In genomic region chr14:94080606-94081385, GRCh38 we compare ENCODE assay signal across 1 cellular context.
TF ChIP-seq lines count a peak whose summit lies in the region.

A gene with protein sequence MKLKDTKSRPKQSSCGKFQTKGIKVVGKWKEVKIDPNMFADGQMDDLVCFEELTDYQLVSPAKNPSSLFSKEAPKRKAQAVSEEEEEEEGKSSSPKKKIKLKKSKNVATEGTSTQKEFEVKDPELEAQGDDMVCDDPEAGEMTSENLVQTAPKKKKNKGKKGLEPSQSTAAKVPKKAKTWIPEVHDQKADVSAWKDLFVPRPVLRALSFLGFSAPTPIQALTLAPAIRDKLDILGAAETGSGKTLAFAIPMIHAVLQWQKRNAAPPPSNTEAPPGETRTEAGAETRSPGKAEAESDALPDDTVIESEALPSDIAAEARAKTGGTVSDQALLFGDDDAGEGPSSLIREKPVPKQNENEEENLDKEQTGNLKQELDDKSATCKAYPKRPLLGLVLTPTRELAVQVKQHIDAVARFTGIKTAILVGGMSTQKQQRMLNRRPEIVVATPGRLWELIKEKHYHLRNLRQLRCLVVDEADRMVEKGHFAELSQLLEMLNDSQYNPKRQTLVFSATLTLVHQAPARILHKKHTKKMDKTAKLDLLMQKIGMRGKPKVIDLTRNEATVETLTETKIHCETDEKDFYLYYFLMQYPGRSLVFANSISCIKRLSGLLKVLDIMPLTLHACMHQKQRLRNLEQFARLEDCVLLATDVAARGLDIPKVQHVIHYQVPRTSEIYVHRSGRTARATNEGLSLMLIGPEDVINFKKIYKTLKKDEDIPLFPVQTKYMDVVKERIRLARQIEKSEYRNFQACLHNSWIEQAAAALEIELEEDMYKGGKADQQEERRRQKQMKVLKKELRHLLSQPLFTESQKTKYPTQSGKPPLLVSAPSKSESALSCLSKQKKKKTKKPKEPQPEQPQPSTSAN (minus strand): TSS chr14:94081202. CDS start chr14:94079742, 1,460 bp downstream.
A gene with protein sequence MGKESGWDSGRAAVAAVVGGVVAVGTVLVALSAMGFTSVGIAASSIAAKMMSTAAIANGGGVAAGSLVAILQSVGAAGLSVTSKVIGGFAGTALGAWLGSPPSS (plus strand): TSS chr14:94081310. CDS start chr14:94096938, 15,628 bp downstream.

TF ChIP-seq in K562, 482 proteins besides CTCF, POLR2A, EP300 and RAD21 (continued from another document):
- TF ChIP-seq CREB3L1 (IDR thresholded peaks at IDR 0.05; ENCODE audit: borderline replicate concordance, low read depth) (peak; percentile 65; the same call in 1 of the 2 replicates), EP400 (IDR thresholded peaks at IDR 0.05) (peak; percentile 73), NKRF (IDR thresholded peaks at IDR 0.05; ENCODE audit: borderline replicate concordance) (0 out of 2 replicates have a peak, but pooled peaks have one; percentile 45), RBM14 (IDR thresholded peaks at IDR 0.05; ENCODE audit: borderline replicate concordance, insufficient read depth, low read depth, low read length) (0 out of 2 replicates have a peak, but pooled peaks have one; percentile 51), ZNF583 (CRISPR knock-in tag; IDR thresholded peaks at IDR 0.05) (no peak), FOS (IDR thresholded peaks at IDR 0.05; ENCODE audit: extremely low read depth, insufficient read length) (peak; percentile 56), CEBPG (CRISPR knock-in tag; IDR thresholded peaks at IDR 0.05) (no peak), CEBPG (tag; conservative IDR thresholded peaks at IDR 0.05 in 1 of 2, IDR thresholded peaks at IDR 0.05 in 1 of 2) (no peak), CXXC5 (CRISPR knock-in tag; IDR thresholded peaks at IDR 0.05) (peak; percentile 91), SIN3A (IDR thresholded peaks at IDR 0.05; ENCODE audit: borderline replicate concordance in 2 of 2, control insufficient read depth in 1 of 2, low read depth in 2 of 2, low read length in 2 of 2) (peak; percentile 41 to 56; a peak in 2 of 4 replicates), ATF1 (CRISPR knock-in tag; IDR thresholded peaks at IDR 0.05) (no peak), ATF1 (tag; IDR thresholded peaks at IDR 0.05) (peak; percentile 65), ELF1 (tag; IDR thresholded peaks at IDR 0.05) (peak; percentile 42; the same call in 1 of the 2 replicates), ESRRA (IDR thresholded peaks at IDR 0.05; ENCODE audit: borderline replicate concordance, low read depth) (peak; percentile 19; the same call in 1 of the 2 replicates), CREM (IDR thresholded peaks at IDR 0.05; ENCODE audit: low read depth) (peak; percentile 66), MNT (conservative IDR thresholded peaks at IDR 0.05) (peak in 1 of 2 experiments; percentile 83), NFYB (IDR thresholded peaks at IDR 0.05; ENCODE audit: extremely low read depth, insufficient read length) (peak; percentile 66), CBX3 (IDR thresholded peaks at IDR 0.05; ENCODE audit: borderline replicate concordance in 1 of 2, low read length in 2 of 2) (0 out of 3 replicates have a peak, but pooled peaks of 1 of the 2 experiments have one; percentile 23), SP1 (CRISPR knock-in tag; IDR thresholded peaks at IDR 0.05) (peak; percentile 48), NCOA1 (IDR thresholded peaks at IDR 0.05; ENCODE audit: low read depth) (no peak), IRF2 (CRISPR knock-in tag; IDR thresholded peaks at IDR 0.05) (no peak), THAP12 (CRISPR knock-in tag; IDR thresholded peaks at IDR 0.05) (peak; percentile 34; the same call in 1 of the 2 replicates), GMEB1 (CRISPR knock-in tag; IDR thresholded peaks at IDR 0.05) (peak; percentile 57), ETS2 (tag; IDR thresholded peaks at IDR 0.05; ENCODE audit: borderline replicate concordance, poor library complexity, severe bottlenecking) (no peak), NEUROD1 (IDR thresholded peaks at IDR 0.05; ENCODE audit: borderline replicate concordance, low read depth, low read length, partially characterized antibody) (peak; percentile 55), ZBTB9 (CRISPR knock-in tag; IDR thresholded peaks at IDR 0.05) (0 out of 2 replicates have a peak, but pooled peaks have one; percentile 31)
- TF ChIP-seq, protein P1, sequence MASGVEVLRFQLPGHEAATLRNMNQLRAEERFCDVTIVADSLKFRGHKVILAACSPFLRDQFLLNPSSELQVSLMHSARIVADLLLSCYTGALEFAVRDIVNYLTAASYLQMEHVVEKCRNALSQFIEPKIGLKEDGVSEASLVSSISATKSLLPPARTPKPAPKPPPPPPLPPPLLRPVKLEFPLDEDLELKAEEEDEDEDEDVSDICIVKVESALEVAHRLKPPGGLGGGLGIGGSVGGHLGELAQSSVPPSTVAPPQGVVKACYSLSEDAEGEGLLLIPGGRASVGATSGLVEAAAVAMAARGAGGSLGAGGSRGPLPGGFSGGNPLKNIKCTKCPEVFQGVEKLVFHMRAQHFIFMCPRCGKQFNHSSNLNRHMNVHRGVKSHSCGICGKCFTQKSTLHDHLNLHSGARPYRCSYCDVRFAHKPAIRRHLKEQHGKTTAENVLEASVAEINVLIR (CRISPR knock-in tag; IDR thresholded peaks at IDR 0.05): no peak
